Comparison of ENCODE assay signal across 11 cellular contexts in the genomic region with DNA sequence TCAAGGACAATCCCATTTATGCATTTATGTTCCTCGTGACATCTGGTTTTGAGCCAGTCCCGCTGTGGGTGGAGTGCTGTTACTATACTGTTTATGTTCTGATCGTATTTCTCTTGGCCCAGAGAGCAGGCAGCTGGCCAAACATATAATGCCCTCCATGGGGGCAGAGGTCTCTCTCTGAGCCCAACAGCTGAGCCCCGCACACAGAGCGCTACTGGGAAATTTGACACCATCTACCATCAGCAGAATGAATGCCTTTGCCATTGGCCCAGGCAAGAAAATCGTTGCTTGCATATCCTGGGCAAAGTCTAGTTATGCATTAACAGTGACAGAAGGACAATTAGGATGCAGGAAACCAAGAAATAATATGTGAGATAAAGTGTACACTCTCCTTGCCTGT.
DNase-seq lines count a peak whose midpoint lies in the region; ATAC-seq and TF ChIP-seq lines count a peak whose summit lies in the region.
"Had no signal": no experiment of that assay in that cellular context is flagged by ENCODE, and none has a peak within 500 bp of the region (broad histone marks: within the 10 kb centered on the region; RNA-seq: fewer than 3 reads in every experiment).

No MANE protein-coding gene starts in this region.

- peaks cover 6% of the 10 kb centered on the region for H3K4me1 Mint-ChIP-seq in activated CD8-positive, alpha-beta T cell treated with anti-CD3 and anti-CD28 coated beads for 36 hours (ENCODE audit: low read depth)

- DNase-seq in EH (ENCODE audit: low read depth) (peak; percentile 77), NCI-H2107 (lab: John Stamatoyannopoulos, UW) (peak; percentile 93), adipocyte (ENCODE audit: low read depth) (peak; percentile 34), mucosa of gallbladder (ENCODE audit: low spot score) (peak; percentile 84), NOMO-1 treated with DMSO at 0.1 percent for 48 hours (lab: John Stamatoyannopoulos, UW; ENCODE audit: unreplicated experiment) (no peak)
- no peak for DNase-seq in activated CD8-positive, alpha-beta T cell treated with anti-CD3 and anti-CD28 coated beads for 36 hours
- DNase-seq: caudate nucleus had no signal

- no peak overlapping the region for H3K4me3 Mint-ChIP-seq in activated CD8-positive, alpha-beta T cell treated with anti-CD3 and anti-CD28 coated beads for 36 hours

- intact Hi-C loops in activated CD8-positive, alpha-beta T cell treated with anti-CD3 and anti-CD28 coated beads for 36 hours (cut with micrococcal nuclease), result no loop called here

- POLR2A ChIA-PET in activated CD8-positive, alpha-beta T cell treated with anti-CD3 and anti-CD28 coated beads for 36 hours (lab: Charles Lee), result interaction anchor here (0.7 kb wide), 1 partner anchor 88 kb away, joined by 3 read pairs; no protein-coding TSS in a partner anchor

- H3K9ac ChIP-seq in adipocyte (ENCODE audit: low read length), result no peak overlapping the region
- H3K9ac ChIP-seq: KMS-11 had no signal

- H3K27me3 Mint-ChIP-seq in activated CD8-positive, alpha-beta T cell treated with anti-CD3 and anti-CD28 coated beads for 36 hours, result peaks cover 8% of the 10 kb centered on the region

- CTCF ChIA-PET in activated CD8-positive, alpha-beta T cell treated with anti-CD3 and anti-CD28 coated beads for 36 hours (lab: Charles Lee), result no interaction called here

- TF ChIP-seq CTCF in activated CD8-positive, alpha-beta T cell treated with anti-CD3 and anti-CD28 coated beads for 36 hours (IDR thresholded peaks at IDR 0.05), result no peak

- no peaks in the 10 kb centered on the region for H3K27me3 ChIP-seq in adipocyte (replicated peaks; ENCODE audit: control insufficient read depth, insufficient read depth, low read length)

- ATAC-seq in HG03571 (IDR thresholded peaks at IDR 0.05; ENCODE audit: unreplicated experiment) (no peak), GM18867 (IDR thresholded peaks at IDR 0.05; ENCODE audit: unreplicated experiment) (no peak)
- no peak for ATAC-seq in activated CD8-positive, alpha-beta T cell treated with anti-CD3 and anti-CD28 coated beads for 36 hours
- ATAC-seq: activated CD4-positive, CD25-positive, alpha-beta regulatory T cell treated with anti-CD3 and anti-CD28 coated beads, Interleukin-2, amount 50 U/mL, for 24 hours had no signal

- peaks cover 9% of the 10 kb centered on the region for H3K9me3 ChIP-seq in adipocyte (ENCODE audit: control insufficient read depth, low read length)

- H3K9me3 Mint-ChIP-seq in activated CD8-positive, alpha-beta T cell treated with anti-CD3 and anti-CD28 coated beads for 36 hours, result no peaks in the 10 kb centered on the region

- H3K4me1 ChIP-seq in adipocyte (ENCODE audit: control insufficient read depth, insufficient read depth, low read length), result peaks cover 13% of the 10 kb centered on the region

- H3K36me3 ChIP-seq in adipocyte (ENCODE audit: control insufficient read depth, insufficient read depth, low read length, severe bottlenecking), result no peaks in the 10 kb centered on the region

- H3K36me3 Mint-ChIP-seq in activated CD8-positive, alpha-beta T cell treated with anti-CD3 and anti-CD28 coated beads for 36 hours (ENCODE audit: low read depth), result no peaks in the 10 kb centered on the region

- no peak overlapping the region for H3K27ac Mint-ChIP-seq in activated CD8-positive, alpha-beta T cell treated with anti-CD3 and anti-CD28 coated beads for 36 hours

- no peak overlapping the region for H3K4me3 ChIP-seq in adipocyte (ENCODE audit: low read length)

Comparison
In these comparisons a context has a peak if more than half of its experiments do, and no peak if none do; other contexts are left out.
1. DNase-seq: peak in EH (single experiment), NCI-H2107 (single experiment), adipocyte (single experiment) and mucosa of gallbladder (single experiment); none in activated CD8-positive, alpha-beta T cell treated with anti-CD3 and anti-CD28 coated beads for 36 hours (single experiment) and NOMO-1 treated with DMSO at 0.1 percent for 48 hours (single experiment).